Comparison of ENCODE assay signal across 33 cellular contexts in genomic region chr16:6644916-6645315, GRCh38.
"Had no signal": no experiment of that assay in that cellular context is flagged by ENCODE, and none has a peak within 500 bp of the region (broad histone marks: within the 10 kb centered on the region; RNA-seq: fewer than 3 reads in every experiment).

No MANE protein-coding gene starts in this region.

- H3K4me1 Mint-ChIP-seq: activated T-helper 17 cell treated with anti-CD3 and anti-CD28 coated beads, Interleukin-2, amount 50 U/mL, for 72 hours had no signal

- H3K27ac Mint-ChIP-seq: activated CD8-positive, alpha-beta T cell treated with anti-CD3 and anti-CD28 coated beads for 36 hours; activated naive CD8-positive, alpha-beta T cell; activated naive CD8-positive, alpha-beta T cell treated with anti-CD3 and anti-CD28 coated beads, Interleukin-2, amount 50 U/mL, for 24 hours; activated T-helper 17 cell treated with anti-CD3 and anti-CD28 coated beads, Interleukin-2, amount 50 U/mL, for 72 hours; brain; dendritic cell treated with granulocyte-macrophage colony-stimulating factor and Interleukin-4, amounts not matched to agents 40 ng/mL and 50 ng/mL, for 4 days; endodermal cell; T-helper 17 cell; T-helper 2 cell treated with Interferon-gamma antibody and Interleukin-4, amounts not matched to agents 5 μg/mL and 100 μg/mL, for 36 hours had no signal

- FAIRE-seq: frontal cortex had no signal

- H3K27ac ChIP-seq: adrenal gland, ascending aorta, breast epithelium, cardiac muscle cell, coronary artery, dorsolateral prefrontal cortex, heart right ventricle, hepatocyte had no signal

- H3K9me3 ChIP-seq: adrenal gland, ascending aorta, breast epithelium, heart right ventricle had no signal

- H3K9me3 Mint-ChIP-seq: activated CD8-positive, alpha-beta T cell treated with anti-CD3 and anti-CD28 coated beads for 36 hours; activated naive CD8-positive, alpha-beta T cell treated with anti-CD3 and anti-CD28 coated beads, Interleukin-2, amount 50 U/mL, for 24 hours; activated T-cell treated with anti-CD3 and anti-CD28 coated beads, Interleukin-2, amount 50 U/mL, for 4 hours; activated T-helper 17 cell treated with anti-CD3 and anti-CD28 coated beads, Interleukin-2, amount 50 U/mL, for 72 hours; dendritic cell treated with granulocyte-macrophage colony-stimulating factor and Interleukin-4, amounts not matched to agents 40 ng/mL and 50 ng/mL, for 4 days; endodermal cell; T-helper 2 cell treated with Interferon-gamma antibody and Interleukin-4, amounts not matched to agents 5 μg/mL and 100 μg/mL, for 36 hours had no signal

- H3K4me3 ChIP-seq: adrenal gland, ascending aorta, breast epithelium, cardiac muscle cell, coronary artery, dorsolateral prefrontal cortex, heart right ventricle, hepatocyte had no signal

- H3K36me3 ChIP-seq: adrenal gland, ascending aorta, breast epithelium, cardiac muscle cell, heart right ventricle had no signal

- H3K36me3 Mint-ChIP-seq: activated naive CD8-positive, alpha-beta T cell; brain had no signal

- H3K4me3 Mint-ChIP-seq: activated CD8-positive, alpha-beta T cell treated with anti-CD3 and anti-CD28 coated beads for 36 hours; activated naive CD8-positive, alpha-beta T cell; activated naive CD8-positive, alpha-beta T cell treated with anti-CD3 and anti-CD28 coated beads, Interleukin-2, amount 50 U/mL, for 24 hours; activated T-cell treated with anti-CD3 and anti-CD28 coated beads, Interleukin-2, amount 50 U/mL, for 4 hours; activated T-helper 17 cell treated with anti-CD3 and anti-CD28 coated beads, Interleukin-2, amount 50 U/mL, for 72 hours; brain; dendritic cell treated with granulocyte-macrophage colony-stimulating factor and Interleukin-4, amounts not matched to agents 40 ng/mL and 50 ng/mL, for 4 days; endodermal cell; T-helper 17 cell; T-helper 2 cell treated with Interferon-gamma antibody and Interleukin-4, amounts not matched to agents 5 μg/mL and 100 μg/mL, for 36 hours had no signal

- H3K27me3 ChIP-seq: ascending aorta had no signal

- DNase-seq: activated CD4-positive, alpha-beta T cell treated with anti-CD3 and anti-CD28 coated beads for 1 hour; activated CD4-positive, alpha-beta T cell treated with anti-CD3 and anti-CD28 coated beads for 4 hours; activated CD4-positive, alpha-beta T cell treated with anti-CD3 and anti-CD28 coated beads, Interleukin-2, amount 50 U/mL, for 1 hour; activated CD4-positive, alpha-beta T cell treated with anti-CD3 and anti-CD28 coated beads, Interleukin-2, amount 50 U/mL, for 48 hours; activated CD8-positive, alpha-beta memory T cell treated with anti-CD3 and anti-CD28 coated beads for 24 hours; activated CD8-positive, alpha-beta T cell treated with anti-CD3 and anti-CD28 coated beads for 36 hours; activated effector memory CD4-positive, alpha-beta T cell treated with Interleukin-2 at 50 U/mL for 16 hours; activated gamma-delta T cell treated with Interleukin-2 at 50 U/mL for 16 hours; activated naive CD4-positive, alpha-beta T cell treated with anti-CD3 and anti-CD28 coated beads, Interleukin-2, amount 50 U/mL, for 16 hours; activated naive CD4-positive, alpha-beta T cell treated with Interleukin-2 at 50 U/mL for 16 hours; activated naive CD8-positive, alpha-beta T cell treated with anti-CD3 and anti-CD28 coated beads, Interleukin-2, amount 50 U/mL, for 24 hours; activated T-cell treated with anti-CD3 and anti-CD28 coated beads, Interleukin-2, amount 50 U/mL, for 4 hours; adrenal gland; central memory CD4-positive, alpha-beta T cell; dorsolateral prefrontal cortex; effector memory CD4-positive, alpha-beta T cell; endodermal cell; foreskin fibroblast; heart right ventricle; T-helper 1 cell; T-helper 17 cell; T1000 had no signal
